15 cellular contexts compared by ENCODE assay signal in the genomic region with DNA sequence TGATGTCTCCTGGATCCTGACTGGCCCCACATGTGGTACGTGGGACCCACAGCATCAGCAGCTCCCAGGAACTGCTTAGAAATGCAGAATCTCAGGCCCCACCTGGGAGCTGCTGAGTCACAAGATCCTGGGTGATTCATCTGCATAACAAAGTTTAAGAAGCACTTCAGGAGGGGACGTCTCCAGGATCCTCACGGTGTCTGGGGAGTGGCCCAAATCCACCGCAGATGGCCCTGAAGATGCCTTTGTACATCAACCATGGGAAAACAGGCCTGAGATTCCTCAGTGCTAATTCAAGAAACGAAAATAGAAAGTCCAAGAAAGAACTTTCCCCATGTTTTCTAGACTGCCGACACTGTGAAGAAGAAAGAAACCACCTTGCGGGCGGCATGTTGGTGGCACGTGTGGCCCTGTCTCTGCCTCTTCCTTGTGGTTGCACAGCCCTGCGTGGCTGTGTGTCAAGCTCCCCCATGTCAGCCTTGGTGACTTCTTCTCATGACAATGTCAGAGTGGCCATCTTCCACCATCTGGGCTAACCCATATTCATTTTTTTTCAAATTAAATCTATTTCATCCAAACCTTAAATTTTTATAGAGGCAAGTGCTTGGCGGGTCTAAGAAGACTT. TPM values are rescaled to one million over a fixed set of nuclear protein-coding genes. Genes with fewer than 3 reads are reported as not detected.
DNase-seq lines count a peak whose midpoint lies in the region; ATAC-seq and TF ChIP-seq lines count a peak whose summit lies in the region.
"Had no signal": no experiment of that assay in that cellular context is flagged by ENCODE, and none has a peak within 500 bp of the region (broad histone marks: within the 10 kb centered on the region; RNA-seq: fewer than 3 reads in every experiment).

No MANE protein-coding gene starts in this region.

- H3K27me3 ChIP-seq in smooth muscle cell (ENCODE audit: low read depth) (no peaks in the 10 kb centered on the region), foreskin keratinocyte (no peaks in the 10 kb centered on the region)
- H3K27me3 ChIP-seq: MG63, transverse colon had no signal

- POLR2A ChIA-PET in activated CD4-positive, alpha-beta T cell treated with anti-CD3 and anti-CD28 coated beads for 36 hours (lab: Charles Lee), result no interaction called here

- no peak overlapping the region for H2AFZ ChIP-seq in smooth muscle cell (ENCODE audit: low read depth)

- WGBS in smooth muscle cell (ENCODE audit: low lambda C conversion rate), result 61% methylated on average over 11 of the region's 11 CpGs

- no peak overlapping the region for H3K4me2 ChIP-seq in smooth muscle cell

- TF ChIP-seq CTCF in chondrocyte (IDR thresholded peaks at IDR 0.05) (no peak), smooth muscle cell (IDR thresholded peaks at IDR 0.05; ENCODE audit: borderline replicate concordance, insufficient read depth, poor library complexity, severe bottlenecking) (no peak), foreskin keratinocyte (conservative IDR thresholded peaks at IDR 0.05) (no peak)

- peaks cover 5% of the 10 kb centered on the region for H3K4me1 Mint-ChIP-seq in activated CD4-positive, alpha-beta T cell treated with anti-CD3 and anti-CD28 coated beads for 36 hours
- peaks cover 75% of the 10 kb centered on the region for H3K4me1 Mint-ChIP-seq in chondrocyte (ENCODE audit: low read depth)

- H3K9me3 ChIP-seq in smooth muscle cell (replicated peaks; ENCODE audit: low read depth), result no peaks in the 10 kb centered on the region
- H3K9me3 ChIP-seq: MG63, transverse colon had no signal

- H3K9me3 Mint-ChIP-seq in activated CD4-positive, alpha-beta T cell treated with anti-CD3 and anti-CD28 coated beads for 36 hours (ENCODE audit: low read depth), result peaks cover 2% of the 10 kb centered on the region
- H3K9me3 Mint-ChIP-seq in chondrocyte (ENCODE audit: low read depth), result peaks cover 8% of the 10 kb centered on the region

- peaks cover 100% of the 10 kb centered on the region for H4K20me1 ChIP-seq in smooth muscle cell (ENCODE audit: low read depth)

- no peak overlapping the region for H3K27ac Mint-ChIP-seq in activated CD4-positive, alpha-beta T cell treated with anti-CD3 and anti-CD28 coated beads for 36 hours
- peak overlapping the region; percentile 19 for H3K27ac Mint-ChIP-seq in chondrocyte (ENCODE audit: unreplicated experiment)
- H3K27ac Mint-ChIP-seq: activated naive CD8-positive, alpha-beta T cell treated with anti-CD3 and anti-CD28 coated beads, Interleukin-2, amount 10 ng/mL, durations not matched to agents 7 days and 5 days had no signal

- no peaks in the 10 kb centered on the region for H3K27me3 Mint-ChIP-seq in activated CD4-positive, alpha-beta T cell treated with anti-CD3 and anti-CD28 coated beads for 36 hours
- H3K27me3 Mint-ChIP-seq in chondrocyte (ENCODE audit: low read depth), result no peaks in the 10 kb centered on the region
- H3K27me3 Mint-ChIP-seq: activated naive CD8-positive, alpha-beta T cell treated with anti-CD3 and anti-CD28 coated beads, Interleukin-2, amount 10 ng/mL, durations not matched to agents 7 days and 5 days had no signal

- no peak overlapping the region for H3K4me3 ChIP-seq in smooth muscle cell
- H3K4me3 ChIP-seq: MG63, skin epidermis, transverse colon had no signal

- no peak overlapping the region for H3K4me3 Mint-ChIP-seq in activated CD4-positive, alpha-beta T cell treated with anti-CD3 and anti-CD28 coated beads for 36 hours
- H3K4me3 Mint-ChIP-seq in chondrocyte (ENCODE audit: unreplicated experiment), result no peak overlapping the region
- H3K4me3 Mint-ChIP-seq: activated naive CD8-positive, alpha-beta T cell treated with anti-CD3 and anti-CD28 coated beads, Interleukin-2, amount 10 ng/mL, durations not matched to agents 7 days and 5 days; neural crest cell had no signal

- H3K27ac ChIP-seq in smooth muscle cell (ENCODE audit: low read depth) (peak overlapping the region; percentile 58), foreskin keratinocyte (no peak overlapping the region)

- H3K36me3 Mint-ChIP-seq in activated CD4-positive, alpha-beta T cell treated with anti-CD3 and anti-CD28 coated beads for 36 hours (ENCODE audit: low read depth), result peaks cover 25% of the 10 kb centered on the region
- H3K36me3 Mint-ChIP-seq in chondrocyte (ENCODE audit: low read depth), result peaks cover 48% of the 10 kb centered on the region

- DNase-seq in activated CD4-positive, alpha-beta T cell treated with anti-CD3 and anti-CD28 coated beads for 36 hours, result peak; percentile 11
- DNase-seq in activated CD4-positive, alpha-beta T cell treated with anti-CD3 and anti-CD28 coated beads, Interleukin-2, amount 50 U/mL, for 48 hours, result no peak
- DNase-seq in M059J (ENCODE audit: low read depth) (peak; percentile 57), chondrocyte (ENCODE audit: low spot score) (no peak), smooth muscle cell (lab: John Stamatoyannopoulos, UW; ENCODE audit: unreplicated experiment) (no peak), foreskin keratinocyte (no peak), NCI-H526 (lab: John Stamatoyannopoulos, UW) (no peak)
- DNase-seq: 8988T; activated naive CD8-positive, alpha-beta T cell treated with anti-CD3 and anti-CD28 coated beads, Interleukin-2, amount 10 ng/mL, durations not matched to agents 7 days and 5 days; dermis blood vessel endothelial cell; MG63; transverse colon had no signal

- peaks cover 100% of the 10 kb centered on the region for H3K79me2 ChIP-seq in smooth muscle cell (ENCODE audit: low read depth)

- peaks cover 34% of the 10 kb centered on the region for H3F3A ChIP-seq in smooth muscle cell (ENCODE audit: low read depth)

- intact Hi-C loops in activated CD4-positive, alpha-beta T cell treated with anti-CD3 and anti-CD28 coated beads for 36 hours (cut with DNase I, micrococcal nuclease), result loop anchor here in 1 of 2 experiments (10.0 kb wide), 1 partner anchor 851 kb away; no protein-coding TSS in a partner anchor

- CTCF ChIA-PET in activated CD4-positive, alpha-beta T cell treated with anti-CD3 and anti-CD28 coated beads for 36 hours (lab: Charles Lee), result interaction anchor here (0.7 to 1.6 kb wide), 2 partner anchors 11 to 151 kb away, joined by 3 to 4 read pairs; no protein-coding TSS in a partner anchor

- no peak overlapping the region for H3K9ac ChIP-seq in smooth muscle cell (ENCODE audit: low read depth)

- no peak for ATAC-seq in activated CD4-positive, alpha-beta T cell treated with anti-CD3 and anti-CD28 coated beads for 36 hours
- ATAC-seq in foreskin keratinocyte (no peak), HG03039 (IDR thresholded peaks at IDR 0.05; ENCODE audit: unreplicated experiment) (no peak)

- peaks cover 6% of the 10 kb centered on the region for H3K36me3 ChIP-seq in smooth muscle cell (ENCODE audit: low read depth)

- H3K4me1 ChIP-seq in smooth muscle cell (ENCODE audit: low read depth), result no peaks in the 10 kb centered on the region
- no peaks in the 10 kb centered on the region for H3K4me1 ChIP-seq in foreskin keratinocyte

RNA-seq across cellular contexts. Expression of gene RRBP1, which starts 26.1 kb away (rescaled TPM):
- total RNA-seq in activated CD4-positive, alpha-beta T cell treated with anti-CD3 and anti-CD28 coated beads for 36 hours, result 10 to 100 TPM; 21.1 to 24.9 TPM
- total RNA-seq in M059J (2014; rRNA removed; shearing (Covaris generic)), result 145 and 253 TPM in 2 replicates
- total RNA-seq in chondrocyte, result 459 to 621 TPM (median 460 TPM) in 3 replicates
- total RNA-seq in smooth muscle cell, result 142 and 180 TPM in 2 replicates
- 224 and 226 TPM in 2 replicates for polyA plus RNA-seq in smooth muscle cell
- 107 and 109 TPM in 2 replicates for total RNA-seq in foreskin keratinocyte
- polyA plus RNA-seq in foreskin keratinocyte, result 51.9 and 56.6 TPM in 2 replicates

RNA-seq across cellular contexts. Expression of gene BANF2, which starts 43.8 kb away (rescaled TPM):
- not detected for total RNA-seq in activated CD4-positive, alpha-beta T cell treated with anti-CD3 and anti-CD28 coated beads for 36 hours
- not detected in 2 replicates for total RNA-seq in M059J (2014; rRNA removed; shearing (Covaris generic))
- total RNA-seq in chondrocyte (not detected in 3 replicates), smooth muscle cell (not detected in 2 replicates), foreskin keratinocyte (not detected in 2 replicates)
- polyA plus RNA-seq in smooth muscle cell (not detected in 2 replicates), foreskin keratinocyte (not detected in 2 replicates)
- total RNA-seq: activated naive CD8-positive, alpha-beta T cell treated with anti-CD3 and anti-CD28 coated beads, Interleukin-2, amount 10 ng/mL, durations not matched to agents 7 days and 5 days; dermis blood vessel endothelial cell; neural crest cell; transverse colon had no signal

Comparison
In these comparisons a context has a peak if more than half of its experiments do, and no peak if none do; other contexts are left out.
1. DNase-seq: peak in activated CD4-positive, alpha-beta T cell treated with anti-CD3 and anti-CD28 coated beads for 36 hours (single experiment) and M059J (single experiment); none in activated CD4-positive, alpha-beta T cell treated with anti-CD3 and anti-CD28 coated beads, Interleukin-2, amount 50 U/mL, for 48 hours (0 of 2), chondrocyte (single experiment), smooth muscle cell (single experiment), foreskin keratinocyte (0 of 2) and NCI-H526 (0 of 2).